8 cellular contexts compared by ENCODE assay signal in the genomic region with DNA sequence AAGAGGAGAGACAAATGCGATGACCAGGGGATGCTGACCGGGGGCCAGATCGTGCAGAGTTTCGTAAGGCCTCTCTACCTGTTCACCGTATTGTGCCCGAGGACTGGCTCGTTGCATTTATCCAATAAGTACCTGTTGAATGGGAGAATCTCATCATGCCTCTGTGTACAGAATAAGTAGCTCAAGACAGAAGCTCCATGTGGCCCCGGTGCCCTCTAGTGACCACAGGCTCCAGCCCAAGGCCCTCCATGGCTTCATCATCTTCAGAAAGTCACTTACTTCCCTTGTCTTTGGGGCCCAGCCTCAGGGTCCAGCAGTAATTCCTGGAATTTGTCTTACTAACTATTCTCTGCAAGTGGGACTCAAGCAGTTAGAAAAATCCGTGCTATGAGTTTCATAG.
DNase-seq lines count a peak whose midpoint lies in the region; ATAC-seq, FAIRE-seq and TF ChIP-seq lines count a peak whose summit lies in the region.

No MANE protein-coding gene starts in this region.

- H3K27me3 ChIP-seq in bronchial epithelial cell (ENCODE audit: control insufficient read depth, insufficient read depth, low read length) (no peaks in the 10 kb centered on the region), tibial nerve (no peaks in the 10 kb centered on the region)

- peak; percentile 8 for DNase-seq in activated CD4-positive, alpha-beta T cell treated with anti-CD3 and anti-CD28 coated beads for 48 hours
- no peak for DNase-seq in activated CD4-positive, alpha-beta T cell treated with anti-CD3 and anti-CD28 coated beads, Interleukin-2, amount 50 U/mL, for 1 hour
- peak; percentile 54 for DNase-seq in NCI-H226
- DNase-seq in bronchial epithelial cell (ENCODE audit: low read depth) = no peak
- DNase-seq in lung microvascular endothelial cell (ENCODE audit: low read depth in 2 of 2) = peak; percentile 17 to 51
- DNase-seq in tibial nerve (ENCODE audit: low spot score in 2 of 2) = no peak
- DNase-seq in epidermal melanocyte (ENCODE audit: insufficient read length, low spot score) = no peak

- TF ChIP-seq POLR2A in tibial nerve (IDR thresholded peaks at IDR 0.05) = no peak

- FAIRE-seq in bronchial epithelial cell (lab: Jason Lieb, UNC) = no peak

- ATAC-seq in HG03354 (IDR thresholded peaks at IDR 0.05; ENCODE audit: poor library complexity, severe bottlenecking, unreplicated experiment) = no peak

- H3K4me1 ChIP-seq in tibial nerve = peaks cover 0 to 6% (median 0%) of the 10 kb centered on the region in 4 donors

- no peak for TF ChIP-seq EP300 in tibial nerve (IDR thresholded peaks at IDR 0.05)

- H3K27ac ChIP-seq in tibial nerve = no peak overlapping the region

- no peaks in the 10 kb centered on the region for H3K9me3 ChIP-seq in tibial nerve

- WGBS in tibial nerve, 2 donors = 76 to 84% methylated on average over 9 of the region's 9 CpGs

- H3K36me3 ChIP-seq in bronchial epithelial cell (ENCODE audit: control insufficient read depth, insufficient read depth, low read length) (no peaks in the 10 kb centered on the region), tibial nerve (no peaks in the 10 kb centered on the region)

- peak; percentile 60 for TF ChIP-seq CTCF in bronchial epithelial cell (IDR thresholded peaks at IDR 0.05; ENCODE audit: insufficient read depth, low read length, severe bottlenecking)
- no peak for TF ChIP-seq CTCF in tibial nerve (IDR thresholded peaks at IDR 0.05)

- no peak overlapping the region for H3K4me3 ChIP-seq in bronchial epithelial cell (ENCODE audit: low read depth, low read length)
- no peak overlapping the region for H3K4me3 ChIP-seq in tibial nerve

Comparison
In these comparisons a context has a peak if more than half of its experiments do, and no peak if none do; other contexts are left out.
1. DNase-seq: peak in activated CD4-positive, alpha-beta T cell treated with anti-CD3 and anti-CD28 coated beads for 48 hours (single experiment), NCI-H226 (single experiment) and lung microvascular endothelial cell (2 of 2); none in activated CD4-positive, alpha-beta T cell treated with anti-CD3 and anti-CD28 coated beads, Interleukin-2, amount 50 U/mL, for 1 hour (single experiment), bronchial epithelial cell (single experiment), tibial nerve (0 of 2) and epidermal melanocyte (single experiment).